11 cellular contexts compared by ENCODE assay signal in genomic region chr22:24465566-24465965, GRCh38. TPM values are rescaled to one million over a fixed set of nuclear protein-coding genes. Genes with fewer than 3 reads are reported as not detected.
DNase-seq lines count a peak whose midpoint lies in the region; ATAC-seq and TF ChIP-seq lines count a peak whose summit lies in the region.
"Had no signal": no experiment of that assay in that cellular context is flagged by ENCODE, and none has a peak within 500 bp of the region (broad histone marks: within the 10 kb centered on the region; RNA-seq: fewer than 3 reads in every experiment).

No MANE protein-coding gene starts in this region.

- no peaks in the 10 kb centered on the region for H3K27me3 ChIP-seq in PC-3 (ENCODE audit: low read length)
- no peaks in the 10 kb centered on the region for H3K27me3 ChIP-seq in smooth muscle cell (ENCODE audit: low read depth)

- CTCF ChIA-PET in PC-3 (lab: Charles Lee): no interaction called here

- no peaks in the 10 kb centered on the region for H4K20me1 ChIP-seq in PC-3 (ENCODE audit: low read length)
- no peaks in the 10 kb centered on the region for H4K20me1 ChIP-seq in smooth muscle cell (ENCODE audit: low read depth)

- H2AFZ ChIP-seq in PC-3 (ENCODE audit: low read length) (0 out of 2 replicates have a peak overlapping the region, but pooled peaks have one; percentile 18), smooth muscle cell (ENCODE audit: low read depth) (no peak overlapping the region)

- H3K9me2 ChIP-seq in PC-3 (replicated peaks; ENCODE audit: low read length): no peaks in the 10 kb centered on the region

- no peak overlapping the region for H3K4me3 ChIP-seq in PC-3 (ENCODE audit: low read length)
- H3K4me3 ChIP-seq in fibroblast of the aortic adventitia (ENCODE audit: low read depth, low read length): no peak overlapping the region
- no peak overlapping the region for H3K4me3 ChIP-seq in smooth muscle cell

- H3K27ac ChIP-seq in PC-3 (ENCODE audit: low read length) (no peak overlapping the region), smooth muscle cell (ENCODE audit: low read depth) (no peak overlapping the region)

- no peak for DNase-seq in activated T-cell treated with anti-CD3 and anti-CD28 coated beads, Interleukin-2, amount 50 U/mL, for 4 hours
- no peak for DNase-seq in activated T-cell treated with anti-CD3 and anti-CD28 coated beads, Interleukin-2, amount 50 U/mL, for 1 hour
- DNase-seq in PC-3 (no peak), fibroblast of the aortic adventitia (ENCODE audit: low read depth) (peak; percentile 92), smooth muscle cell (lab: John Stamatoyannopoulos, UW; ENCODE audit: unreplicated experiment) (no peak)
- DNase-seq: activated CD8-positive, alpha-beta memory T cell treated with anti-CD3 and anti-CD28 coated beads for 24 hours; NCI-H2171 had no signal

- ATAC-seq in activated T-cell treated with anti-CD3 and anti-CD28 coated beads, Interleukin-2, amount 50 U/mL, for 4 hours: peak; percentile 46 to 69
- ATAC-seq in PC-3 (no peak), HG02840 (IDR thresholded peaks at IDR 0.05; ENCODE audit: low FRiP score, unreplicated experiment) (no peak), GM21786 (IDR thresholded peaks at IDR 0.05; ENCODE audit: unreplicated experiment) (no peak), HG02798 (IDR thresholded peaks at IDR 0.05; ENCODE audit: poor library complexity, unreplicated experiment) (no peak)

- H3K79me2 ChIP-seq in PC-3 (ENCODE audit: low read length): no peaks in the 10 kb centered on the region
- H3K79me2 ChIP-seq in smooth muscle cell (ENCODE audit: low read depth): no peaks in the 10 kb centered on the region

- TF ChIP-seq CTCF in PC-3 (conservative IDR thresholded peaks at IDR 0.05; ENCODE audit: low read depth, low read length) (no peak), fibroblast of the aortic adventitia (IDR thresholded peaks at IDR 0.05; ENCODE audit: insufficient read depth, low read length) (no peak), smooth muscle cell (IDR thresholded peaks at IDR 0.05; ENCODE audit: borderline replicate concordance, insufficient read depth, poor library complexity, severe bottlenecking) (no peak)

- POLR2A ChIA-PET in PC-3 (lab: Charles Lee; ENCODE audit: unreplicated experiment): no interaction called here

- H3K9ac ChIP-seq in PC-3 (ENCODE audit: low read length) (no peak overlapping the region), smooth muscle cell (ENCODE audit: low read depth) (no peak overlapping the region)

- H3K36me3 ChIP-seq in PC-3 (ENCODE audit: low read depth, low read length) (no peaks in the 10 kb centered on the region), smooth muscle cell (ENCODE audit: low read depth) (no peaks in the 10 kb centered on the region)

- peaks cover 5% of the 10 kb centered on the region for H3K4me1 Mint-ChIP-seq in activated T-cell treated with anti-CD3 and anti-CD28 coated beads, Interleukin-2, amount 50 U/mL, for 4 hours (ENCODE audit: low read depth)

- no peaks in the 10 kb centered on the region for H3K27me3 Mint-ChIP-seq in activated T-cell treated with anti-CD3 and anti-CD28 coated beads, Interleukin-2, amount 50 U/mL, for 4 hours (ENCODE audit: low read depth)

- H3K4me2 ChIP-seq in PC-3 (ENCODE audit: low read length) (no peak overlapping the region), smooth muscle cell (peak overlapping the region; percentile 16)

- no peak overlapping the region for H3K4me3 Mint-ChIP-seq in activated T-cell treated with anti-CD3 and anti-CD28 coated beads, Interleukin-2, amount 50 U/mL, for 4 hours

- no peaks in the 10 kb centered on the region for H3K36me3 Mint-ChIP-seq in activated T-cell treated with anti-CD3 and anti-CD28 coated beads, Interleukin-2, amount 50 U/mL, for 4 hours (ENCODE audit: insufficient read depth)

- intact Hi-C loops in PC-3 (cut with micrococcal nuclease): no loop called here

- H3K4me1 ChIP-seq in PC-3 (ENCODE audit: insufficient read depth, low read length) (no peaks in the 10 kb centered on the region), smooth muscle cell (ENCODE audit: low read depth) (peaks cover 9% of the 10 kb centered on the region)

- H3K9me3 ChIP-seq in PC-3 (ENCODE audit: low read length): no peaks in the 10 kb centered on the region
- H3K9me3 ChIP-seq in smooth muscle cell (replicated peaks; ENCODE audit: low read depth): no peaks in the 10 kb centered on the region

- H3K9me3 Mint-ChIP-seq in activated T-cell treated with anti-CD3 and anti-CD28 coated beads, Interleukin-2, amount 50 U/mL, for 4 hours: no peaks in the 10 kb centered on the region

- BruUV-seq in PC-3 (replicated peaks; lab: Mats Ljungman, UMichigan): no TSS peak

- H3F3A ChIP-seq in PC-3 (ENCODE audit: low read length, unreplicated experiment) (no peaks in the 10 kb centered on the region), smooth muscle cell (ENCODE audit: low read depth) (peaks cover 9% of the 10 kb centered on the region)

- WGBS in smooth muscle cell (ENCODE audit: low lambda C conversion rate): 19% methylated on average over 5 of the region's 5 CpGs

RNA-seq across cellular contexts. Expression of gene UPB1, which starts 29.6 kb away (rescaled TPM):
- under 1 TPM; 0.16 to 0.23 (median 0.16) TPM for total RNA-seq in activated T-cell treated with anti-CD3 and anti-CD28 coated beads, Interleukin-2, amount 50 U/mL, for 4 hours
- 0.29 TPM in 1 of 2 replicates, not detected in the other for total RNA-seq in PC-3 (2014; rRNA removed)
- total RNA-seq in fibroblast of the aortic adventitia (ENCODE audit: low replicate concordance): 0.90 TPM in 1 of 2 replicates, not detected in the other
- total RNA-seq in smooth muscle cell: not detected in 2 replicates
- polyA plus RNA-seq in smooth muscle cell: 0.21 and 0.38 TPM in 2 replicates
- total RNA-seq: lung microvascular endothelial cell had no signal

RNA-seq across cellular contexts. Expression of gene ADORA2A, which starts 38.2 kb away (rescaled TPM):
- 10 to 100 TPM; 44.6 to 57.1 (median 51.1) TPM for total RNA-seq in activated T-cell treated with anti-CD3 and anti-CD28 coated beads, Interleukin-2, amount 50 U/mL, for 4 hours
- total RNA-seq in PC-3 (2014; rRNA removed) (0.92 and 1.7 TPM in 2 replicates), fibroblast of the aortic adventitia (ENCODE audit: low replicate concordance) (0.45 and 0.74 TPM in 2 replicates), smooth muscle cell (1.5 and 1.8 TPM in 2 replicates)
- polyA plus RNA-seq in smooth muscle cell: 1.6 and 3.8 TPM in 2 replicates

Comparison
In these comparisons a context has a peak if more than half of its experiments do, and no peak if none do; other contexts are left out.
1. ATAC-seq: peak in activated T-cell treated with anti-CD3 and anti-CD28 coated beads, Interleukin-2, amount 50 U/mL, for 4 hours (2 of 2); none in PC-3 (single experiment), HG02840 (single experiment), GM21786 (single experiment) and HG02798 (single experiment).
2. RNA of gene ADORA2A, which starts 38.2 kb away (total RNA-seq): 44.6 to 57.1 TPM in activated T-cell treated with anti-CD3 and anti-CD28 coated beads, Interleukin-2, amount 50 U/mL, for 4 hours; 1.5 to 1.8 TPM in smooth muscle cell, 0.92 to 1.7 TPM in PC-3 and 0.45 to 0.74 TPM in fibroblast of the aortic adventitia; every median in the first group is over 10 times any median in the second.